ENCODE assay signal across 8 cellular contexts in genomic region chr15:74384566-74385441, GRCh38. TPM values are rescaled to one million over a fixed set of nuclear protein-coding genes. Genes with fewer than 3 reads are reported as not detected.
DNase-seq lines count a peak whose midpoint lies in the region; ATAC-seq, FAIRE-seq and TF ChIP-seq lines count a peak whose summit lies in the region.

No MANE protein-coding gene starts in this region.

- CTCF ChIA-PET in PC-3 (lab: Charles Lee): interaction anchor here (0.9 kb wide), 1 partner anchor 52 kb away, joined by 5 read pairs; no protein-coding TSS in a partner anchor

- BruUV-seq in PC-3 (replicated peaks; lab: Mats Ljungman, UMichigan): TSS peak; percentile 85

- H3K79me2 ChIP-seq in PC-3 (ENCODE audit: low read length): no peaks in the 10 kb centered on the region

- H3K36me3 ChIP-seq in PC-3 (ENCODE audit: low read depth, low read length) (no peaks in the 10 kb centered on the region), bronchial epithelial cell (ENCODE audit: control insufficient read depth, insufficient read depth, low read length) (no peaks in the 10 kb centered on the region), spleen (no peaks in the 10 kb centered on the region)

- H3K4me3 ChIP-seq in PC-3 (ENCODE audit: low read length) (no peak overlapping the region), bronchial epithelial cell (ENCODE audit: low read depth, low read length) (no peak overlapping the region), spleen (no peak overlapping the region)

- ATAC-seq in HG02970 (IDR thresholded peaks at IDR 0.05; ENCODE audit: low FRiP score, unreplicated experiment): peak; percentile 51
- peak; percentile 80 for ATAC-seq in PC-3
- ATAC-seq in HG03520 (IDR thresholded peaks at IDR 0.05; ENCODE audit: unreplicated experiment): no peak

- H3F3A ChIP-seq in PC-3 (ENCODE audit: low read length, unreplicated experiment): peaks cover 5% of the 10 kb centered on the region

- peaks cover 58% of the 10 kb centered on the region for H3K4me1 ChIP-seq in PC-3 (ENCODE audit: insufficient read depth, low read length)
- H3K4me1 ChIP-seq in spleen: peaks cover 50 to 83% (median 65%) of the 10 kb centered on the region in 6 donors

- WGBS in spleen, 5 donors: 12 to 32% (median 23%) methylated on average over 8 to 9 of the region's 9 CpGs

- H3K27ac ChIP-seq in PC-3 (ENCODE audit: low read length) (peak overlapping the region; percentile 99), spleen (peak overlapping the region; percentile 77 to 92 (median 85))

- TF ChIP-seq CTCF in PC-3 (conservative IDR thresholded peaks at IDR 0.05; ENCODE audit: low read depth, low read length): no peak
- no peak for TF ChIP-seq CTCF in bronchial epithelial cell (IDR thresholded peaks at IDR 0.05; ENCODE audit: insufficient read depth, low read length, severe bottlenecking)
- TF ChIP-seq CTCF in spleen (IDR thresholded peaks at IDR 0.05 in 8 of 11, conservative IDR thresholded peaks at IDR 0.05 in 3 of 11): no peak

- POLR2A ChIA-PET in PC-3 (lab: Charles Lee; ENCODE audit: unreplicated experiment): interaction anchor here (0.6 to 1.1 kb wide), 3 partner anchors 11 to 45 kb away, joined by 3 to 8 read pairs (median 3); no protein-coding TSS in a partner anchor

- peak; percentile 77 for DNase-seq in stimulated activated CD4-positive, alpha-beta T cell treated with anti-CD3 and anti-CD28 coated beads, Interleukin-1b, Interleukin-23, amount 100 ng/mL, for 48 hours
- no peak for DNase-seq in stimulated activated CD4-positive, alpha-beta T cell treated with anti-CD3 and anti-CD28 coated beads, Interleukin-12 subunit alpha, Interleukin-12 subunit beta, amount 100 ng/mL, for 4 hours
- DNase-seq in PC-3 (peak; percentile 88), bronchial epithelial cell (ENCODE audit: low read depth) (peak; percentile 98), spleen (peak; percentile 94), hippocampal formation (lab: John Stamatoyannopoulos, UW) (no peak)

- no peaks in the 10 kb centered on the region for H4K20me1 ChIP-seq in PC-3 (ENCODE audit: low read length)

- no peak overlapping the region for H2AFZ ChIP-seq in PC-3 (ENCODE audit: low read length)

- intact Hi-C loops in PC-3 (cut with micrococcal nuclease) (loop anchor here (10.0 kb wide), 1 partner anchor 160 kb away; the partner anchor contains the start of gene ARID3B), spleen (cut with DNase I; ENCODE audit: low total_unique reads) (no loop called here)

- H3K4me2 ChIP-seq in PC-3 (ENCODE audit: low read length): peak overlapping the region; percentile 55

- H3K9ac ChIP-seq in PC-3 (ENCODE audit: low read length): peak overlapping the region; percentile 82

- peak; percentile 92 for FAIRE-seq in bronchial epithelial cell (lab: Jason Lieb, UNC)

- no peak for TF ChIP-seq POLR2A in spleen (IDR thresholded peaks at IDR 0.05)

- no peaks in the 10 kb centered on the region for H3K27me3 ChIP-seq in PC-3 (ENCODE audit: low read length)
- no peaks in the 10 kb centered on the region for H3K27me3 ChIP-seq in bronchial epithelial cell (ENCODE audit: control insufficient read depth, insufficient read depth, low read length)
- H3K27me3 ChIP-seq in spleen (replicated peaks in 1 of 7): no peaks in the 10 kb centered on the region

- H3K9me3 ChIP-seq in PC-3 (ENCODE audit: low read length) (no peaks in the 10 kb centered on the region), spleen (no peaks in the 10 kb centered on the region)

- H3K9me2 ChIP-seq in PC-3 (replicated peaks; ENCODE audit: low read length): no peaks in the 10 kb centered on the region

RNA-seq across cellular contexts. Expression of gene CYP11A1, which starts 17.4 kb away (rescaled TPM):
- total RNA-seq in PC-3 (2014; rRNA removed) (0.18 TPM in 1 of 2 replicates, not detected in the other), bronchial epithelial cell (not detected in 2 replicates), spleen (10 to 100 TPM in 1 of 7 donors, 1 to 10 TPM in 6; 3.2 to 14.3 (median 5.0) TPM)
- 1 to 10 TPM; 1.6 to 3.6 (median 1.7) TPM for polyA plus RNA-seq in spleen

RNA-seq across cellular contexts. Expression of gene SEMA7A, which starts 49.0 kb away (rescaled TPM):
- total RNA-seq in PC-3 (2014; rRNA removed): 74.9 and 75.9 TPM in 2 replicates
- 4.0 and 5.3 TPM in 2 replicates for total RNA-seq in bronchial epithelial cell
- 100 to 1,000 TPM in 5 of 7 donors, 10 to 100 TPM in 2; 74.9 to 150 (median 132) TPM for total RNA-seq in spleen
- polyA plus RNA-seq in spleen: 100 to 1,000 TPM in 1 of 3 donors, 10 to 100 TPM in 2; 41.6 to 154 (median 78.4) TPM

Comparison
In these comparisons a context has a peak if more than half of its experiments do, and no peak if none do; other contexts are left out.
1. DNase-seq: peak in stimulated activated CD4-positive, alpha-beta T cell treated with anti-CD3 and anti-CD28 coated beads, Interleukin-1b, Interleukin-23, amount 100 ng/mL, for 48 hours (single experiment), PC-3 (single experiment), bronchial epithelial cell (single experiment) and spleen (single experiment); none in stimulated activated CD4-positive, alpha-beta T cell treated with anti-CD3 and anti-CD28 coated beads, Interleukin-12 subunit alpha, Interleukin-12 subunit beta, amount 100 ng/mL, for 4 hours (single experiment) and hippocampal formation (0 of 2).
2. RNA of gene SEMA7A, which starts 49.0 kb away (total RNA-seq): 74.9 to 150 TPM in spleen and 74.9 to 75.9 TPM in PC-3; 4.0 to 5.3 TPM in bronchial epithelial cell; every median in the first group is over 10 times any median in the second.